In the genomic region with DNA sequence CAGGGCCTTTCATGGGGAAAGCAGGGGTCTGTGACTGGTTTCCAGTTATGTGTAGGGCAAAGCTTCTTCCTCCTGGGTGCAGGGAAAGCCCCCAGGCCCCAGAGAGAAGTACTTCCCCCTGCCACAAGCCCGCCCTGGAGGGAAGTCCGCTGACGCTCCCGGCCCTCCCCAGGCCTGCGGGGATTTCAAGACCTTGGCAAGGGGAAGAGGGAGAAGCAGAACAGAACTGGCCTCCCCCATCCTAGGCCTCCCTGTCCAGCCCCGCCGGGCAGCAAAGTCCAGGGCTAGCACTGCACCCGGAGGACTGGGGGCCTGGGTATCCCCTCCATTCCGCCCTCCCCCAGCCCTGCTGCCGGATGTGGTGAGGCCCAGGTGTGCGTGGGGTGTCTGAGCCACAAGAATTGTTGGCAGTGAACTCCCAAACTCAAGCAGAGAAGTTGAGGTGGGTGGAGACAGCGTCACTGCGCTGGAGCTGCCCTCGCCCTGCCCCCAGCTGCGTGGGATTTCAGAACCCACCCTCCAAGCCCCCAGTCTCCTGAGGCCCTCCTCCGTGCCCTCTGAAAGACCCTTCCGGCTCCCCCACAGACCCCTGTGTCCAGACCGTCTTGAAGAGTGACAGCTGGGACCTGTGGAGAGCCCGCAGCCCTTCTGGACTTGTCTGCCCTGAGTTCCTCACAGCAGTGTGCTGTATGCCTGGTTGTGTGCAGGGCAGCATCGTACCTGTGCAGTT, we compare ENCODE assay signal across 8 cellular contexts. TPM values are rescaled to one million over a fixed set of nuclear protein-coding genes. Genes with fewer than 3 reads are reported as not detected.
DNase-seq lines count a peak whose midpoint lies in the region; ATAC-seq and TF ChIP-seq lines count a peak whose summit lies in the region.

No MANE protein-coding gene starts in this region.

- CTCF ChIA-PET in PC-3 (lab: Charles Lee) = no interaction called here

- peak; percentile 92 for DNase-seq in activated naive CD4-positive, alpha-beta T cell treated with anti-CD3 and anti-CD28 coated beads, Interleukin-2, amount 50 U/mL, for 16 hours
- DNase-seq in lower lobe of right lung (peak; percentile 81), HAP-1 (ENCODE audit: low spot score in 2 of 2) (no peak), PC-3 (no peak)
- peak; percentile 80 to 81 for DNase-seq in stimulated activated CD8-positive, alpha-beta memory T cell treated with anti-CD3 and anti-CD28 coated beads, Interleukin-4, amount 100 ng/mL, for 4 hours (ENCODE audit: low read depth in 2 of 2, low spot score in 1 of 2)

- ATAC-seq in GM18505 (IDR thresholded peaks at IDR 0.05; ENCODE audit: unreplicated experiment) (peak; percentile 21), HG02852 (IDR thresholded peaks at IDR 0.05; ENCODE audit: unreplicated experiment) (peak; percentile 36), SK-N-SH treated with all-trans-retinoic acid at 6 μM for 48 hours (peak; percentile 55), lower lobe of right lung (peak; percentile 26 to 57), PC-3 (no peak)

- peaks cover 12% of the 10 kb centered on the region for H3K79me2 ChIP-seq in PC-3 (ENCODE audit: low read length)

- no peaks in the 10 kb centered on the region for H3F3A ChIP-seq in PC-3 (ENCODE audit: low read length, unreplicated experiment)

- H3K36me3 ChIP-seq in lower lobe of right lung = no peaks in the 10 kb centered on the region
- peaks cover 13% of the 10 kb centered on the region; the same call in 1 of the 2 replicates for H3K36me3 ChIP-seq in HAP-1 (replicated peaks)
- H3K36me3 ChIP-seq in PC-3 (ENCODE audit: low read depth, low read length) = no peaks in the 10 kb centered on the region

- peaks cover 5% of the 10 kb centered on the region for H3K27me3 ChIP-seq in lower lobe of right lung (ENCODE audit: low read depth)
- H3K27me3 ChIP-seq in HAP-1 (ENCODE audit: low read depth) = no peaks in the 10 kb centered on the region
- H3K27me3 ChIP-seq in PC-3 (ENCODE audit: low read length) = no peaks in the 10 kb centered on the region

- H3K4me3 ChIP-seq in lower lobe of right lung = peak overlapping the region; percentile 64
- H3K4me3 ChIP-seq in HAP-1 = no peak overlapping the region
- no peak overlapping the region for H3K4me3 ChIP-seq in PC-3 (ENCODE audit: low read length)

- H3K27ac ChIP-seq in lower lobe of right lung (peak overlapping the region; percentile 58), PC-3 (ENCODE audit: low read length) (no peak overlapping the region)

- H4K20me1 ChIP-seq in PC-3 (ENCODE audit: low read length) = no peaks in the 10 kb centered on the region

- no peak overlapping the region for H3K4me2 ChIP-seq in PC-3 (ENCODE audit: low read length)

- H3K4me1 ChIP-seq in lower lobe of right lung (peaks cover 37% of the 10 kb centered on the region), HAP-1 (peaks cover 12% of the 10 kb centered on the region), PC-3 (ENCODE audit: insufficient read depth, low read length) (peaks cover 11% of the 10 kb centered on the region)

- in situ Hi-C loops in HAP-1 (cut with MboI; ENCODE audit: low sequenced_read_pairs) = no loop called here

- POLR2A ChIA-PET in PC-3 (lab: Charles Lee; ENCODE audit: unreplicated experiment) = interaction anchor here (0.6 kb wide), 1 partner anchor 28 kb away, joined by 4 read pairs; no protein-coding TSS in a partner anchor

- intact Hi-C loops in lower lobe of right lung (cut with DNase I) (no loop called here), PC-3 (cut with micrococcal nuclease) (no loop called here)

- H3K9ac ChIP-seq in PC-3 (ENCODE audit: low read length) = no peak overlapping the region

- H3K9me2 ChIP-seq in PC-3 (replicated peaks; ENCODE audit: low read length) = no peaks in the 10 kb centered on the region

- no TSS peak for BruUV-seq in PC-3 (replicated peaks; lab: Mats Ljungman, UMichigan)

- H3K9me3 ChIP-seq in lower lobe of right lung = no peaks in the 10 kb centered on the region
- no peaks in the 10 kb centered on the region for H3K9me3 ChIP-seq in HAP-1
- no peaks in the 10 kb centered on the region for H3K9me3 ChIP-seq in PC-3 (ENCODE audit: low read length)

- no peak overlapping the region for H2AFZ ChIP-seq in PC-3 (ENCODE audit: low read length)

- peak; percentile 67 for TF ChIP-seq POLR2A in GM18505 (IDR thresholded peaks at IDR 0.05; ENCODE audit: borderline replicate concordance, extremely low read depth, insufficient read depth, insufficient read length)

- TF ChIP-seq CTCF in lower lobe of right lung (IDR thresholded peaks at IDR 0.05) (no peak), PC-3 (conservative IDR thresholded peaks at IDR 0.05; ENCODE audit: low read depth, low read length) (no peak)

TF ChIP-seq in SK-N-SH treated with all-trans-retinoic acid at 6 μM for 48 hours, 23 proteins besides CTCF, POLR2A, EP300 and RAD21:
- TF ChIP-seq, protein P1, sequence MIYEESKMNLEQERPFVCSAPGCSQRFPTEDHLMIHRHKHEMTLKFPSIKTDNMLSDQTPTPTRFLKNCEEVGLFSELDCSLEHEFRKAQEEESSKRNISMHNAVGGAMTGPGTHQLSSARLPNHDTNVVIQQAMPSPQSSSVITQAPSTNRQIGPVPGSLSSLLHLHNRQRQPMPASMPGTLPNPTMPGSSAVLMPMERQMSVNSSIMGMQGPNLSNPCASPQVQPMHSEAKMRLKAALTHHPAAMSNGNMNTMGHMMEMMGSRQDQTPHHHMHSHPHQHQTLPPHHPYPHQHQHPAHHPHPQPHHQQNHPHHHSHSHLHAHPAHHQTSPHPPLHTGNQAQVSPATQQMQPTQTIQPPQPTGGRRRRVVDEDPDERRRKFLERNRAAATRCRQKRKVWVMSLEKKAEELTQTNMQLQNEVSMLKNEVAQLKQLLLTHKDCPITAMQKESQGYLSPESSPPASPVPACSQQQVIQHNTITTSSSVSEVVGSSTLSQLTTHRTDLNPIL (CRISPR knock-in tag; IDR thresholded peaks at IDR 0.05; ENCODE audit: low read depth) = no peak

RNA-seq across cellular contexts. Expression of a gene that starts 1.1 kb away (rescaled TPM):
- 5.5 TPM for total RNA-seq in lower lobe of right lung
- 6.9 and 16.7 TPM in 2 replicates for total RNA-seq in PC-3 (2014; rRNA removed)

RNA-seq across cellular contexts. Expression of a gene that starts 8.0 kb away (rescaled TPM):
- total RNA-seq in lower lobe of right lung (not detected), PC-3 (2014; rRNA removed) (not detected in 2 replicates)

RNA-seq across cellular contexts. Expression of a gene that starts 29.9 kb away (rescaled TPM):
- total RNA-seq in lower lobe of right lung (0.32 TPM), PC-3 (2014; rRNA removed) (0.12 TPM in 1 of 2 replicates, not detected in the other)

Comparison
In these comparisons a context has a peak if more than half of its experiments do, and no peak if none do; other contexts are left out.
1. DNase-seq: peak in activated naive CD4-positive, alpha-beta T cell treated with anti-CD3 and anti-CD28 coated beads, Interleukin-2, amount 50 U/mL, for 16 hours (single experiment), lower lobe of right lung (single experiment) and stimulated activated CD8-positive, alpha-beta memory T cell treated with anti-CD3 and anti-CD28 coated beads, Interleukin-4, amount 100 ng/mL, for 4 hours (2 of 2); none in HAP-1 (0 of 2) and PC-3 (single experiment).